ENCODE assay signal across 8 cellular contexts in genomic region chr19:58059681-58060080, GRCh38. TPM values are rescaled to one million over a fixed set of nuclear protein-coding genes. Genes with fewer than 3 reads are reported as not detected.
DNase-seq lines count a peak whose midpoint lies in the region; TF ChIP-seq lines count a peak whose summit lies in the region.

No MANE protein-coding gene starts in this region.

- peaks cover 73 to 100% (median 97%) of the 10 kb centered on the region in 11 experiments for H3K9me3 ChIP-seq in BLaER1 treated with 17β-estradiol and CSF1 and Interleukin-3, amounts not matched to agents 10 nM and 100 nM (replicated peaks in 1 of 11)
- H3K9me3 ChIP-seq in left ventricle myocardium inferior (replicated peaks): peaks cover 41% of the 10 kb centered on the region
- H3K9me3 ChIP-seq in prostate gland: no peaks in the 10 kb centered on the region
- H3K9me3 ChIP-seq in mammary epithelial cell (replicated peaks; ENCODE audit: insufficient read depth, low read length): peaks cover 37% of the 10 kb centered on the region

- peak overlapping the region; percentile 80 to 95 (median 90) for H3K27ac ChIP-seq in BLaER1 treated with 17β-estradiol and CSF1 and Interleukin-3, amounts not matched to agents 10 nM and 100 nM
- peak overlapping the region; percentile 99 for H3K27ac ChIP-seq in left ventricle myocardium inferior (replicated peaks)
- peak overlapping the region; percentile 86 to 90 for H3K27ac ChIP-seq in prostate gland
- H3K27ac ChIP-seq in mammary epithelial cell (ENCODE audit: insufficient read depth, low read depth, low read length): no peak overlapping the region

- H3K27ac Mint-ChIP-seq in activated naive CD8-positive, alpha-beta T cell treated with anti-CD3 and anti-CD28 coated beads for 36 hours: peak overlapping the region; percentile 89
- H3K27ac Mint-ChIP-seq in activated CD4-positive, alpha-beta memory T cell treated with anti-CD3 and anti-CD28 coated beads, Interleukin-2, amount 10 ng/mL, durations not matched to agents 7 days and 5 days: no peak overlapping the region

- H3K27me3 Mint-ChIP-seq in activated naive CD8-positive, alpha-beta T cell treated with anti-CD3 and anti-CD28 coated beads for 36 hours: peaks cover 16% of the 10 kb centered on the region
- H3K27me3 Mint-ChIP-seq in activated CD4-positive, alpha-beta memory T cell treated with anti-CD3 and anti-CD28 coated beads, Interleukin-2, amount 10 ng/mL, durations not matched to agents 7 days and 5 days: no peaks in the 10 kb centered on the region

- peaks cover 39% of the 10 kb centered on the region for H3K9me3 Mint-ChIP-seq in activated naive CD8-positive, alpha-beta T cell treated with anti-CD3 and anti-CD28 coated beads for 36 hours
- peaks cover 48% of the 10 kb centered on the region for H3K9me3 Mint-ChIP-seq in activated CD4-positive, alpha-beta memory T cell treated with anti-CD3 and anti-CD28 coated beads, Interleukin-2, amount 10 ng/mL, durations not matched to agents 7 days and 5 days

- H3K36me3 Mint-ChIP-seq in activated naive CD8-positive, alpha-beta T cell treated with anti-CD3 and anti-CD28 coated beads for 36 hours: peaks cover 67% of the 10 kb centered on the region
- H3K36me3 Mint-ChIP-seq in activated CD4-positive, alpha-beta memory T cell treated with anti-CD3 and anti-CD28 coated beads, Interleukin-2, amount 10 ng/mL, durations not matched to agents 7 days and 5 days (ENCODE audit: low read depth): peaks cover 13% of the 10 kb centered on the region

- DNase-seq in activated naive CD8-positive, alpha-beta T cell treated with anti-CD3 and anti-CD28 coated beads for 36 hours: no peak
- no peak for DNase-seq in left ventricle myocardium inferior
- DNase-seq in prostate gland (ENCODE audit: low spot score): no peak
- no peak for DNase-seq in activated CD4-positive, alpha-beta memory T cell treated with anti-CD3 and anti-CD28 coated beads, Interleukin-2, amount 10 ng/mL, durations not matched to agents 7 days and 5 days
- no peak for DNase-seq in mammary epithelial cell
- DNase-seq in DMS 273 (lab: John Stamatoyannopoulos, UW; ENCODE audit: unreplicated experiment): no peak
- no peak for DNase-seq in GM13977 (ENCODE audit: low spot score)

- WGBS in prostate gland: 16% methylated on average over 19 of the region's 29 CpGs
- 13% methylated on average over 19 of the region's 29 CpGs for WGBS in mammary epithelial cell (ENCODE audit: low coverage, missing lambda C conversion rate)

- no peaks in the 10 kb centered on the region for H4K20me1 ChIP-seq in BLaER1 treated with 17β-estradiol and CSF1 and Interleukin-3, amounts not matched to agents 10 nM and 100 nM
- no peaks in the 10 kb centered on the region for H4K20me1 ChIP-seq in mammary epithelial cell (ENCODE audit: insufficient read depth, low read length)

- H3K4me3 Mint-ChIP-seq in activated naive CD8-positive, alpha-beta T cell treated with anti-CD3 and anti-CD28 coated beads for 36 hours: peak overlapping the region; percentile 78
- no peak overlapping the region for H3K4me3 Mint-ChIP-seq in activated CD4-positive, alpha-beta memory T cell treated with anti-CD3 and anti-CD28 coated beads, Interleukin-2, amount 10 ng/mL, durations not matched to agents 7 days and 5 days

- H2AFZ ChIP-seq in mammary epithelial cell (ENCODE audit: low read depth, low read length): no peak overlapping the region

- CTCF ChIA-PET in activated CD4-positive, alpha-beta memory T cell treated with anti-CD3 and anti-CD28 coated beads, Interleukin-2, amount 10 ng/mL, durations not matched to agents 7 days and 5 days (lab: Charles Lee): no interaction called here
- CTCF ChIA-PET in mammary epithelial cell (lab: Charles Lee; ENCODE audit: low non-redundant PET): no interaction called here

- intact Hi-C loops in left ventricle myocardium inferior (cut with micrococcal nuclease) (no loop called here), prostate gland (cut with DNase I) (no loop called here), mammary epithelial cell (cut with micrococcal nuclease) (no loop called here)

- H3K4me1 Mint-ChIP-seq in activated naive CD8-positive, alpha-beta T cell treated with anti-CD3 and anti-CD28 coated beads for 36 hours: peaks cover 4% of the 10 kb centered on the region
- peaks cover 2% of the 10 kb centered on the region for H3K4me1 Mint-ChIP-seq in activated CD4-positive, alpha-beta memory T cell treated with anti-CD3 and anti-CD28 coated beads, Interleukin-2, amount 10 ng/mL, durations not matched to agents 7 days and 5 days

- no TSS peak for BruUV-seq in mammary epithelial cell (replicated peaks; lab: Mats Ljungman, UMichigan)

- peaks cover 6 to 23% (median 14%) of the 10 kb centered on the region in 10 experiments; a peak in 15 of 20 replicates for H3K4me1 ChIP-seq in BLaER1 treated with 17β-estradiol and CSF1 and Interleukin-3, amounts not matched to agents 10 nM and 100 nM
- H3K4me1 ChIP-seq in left ventricle myocardium inferior (peaks cover 21% of the 10 kb centered on the region), prostate gland (replicated peaks) (no peaks in the 10 kb centered on the region), mammary epithelial cell (ENCODE audit: insufficient read depth, low read length) (no peaks in the 10 kb centered on the region)

- peak overlapping the region; percentile 71 to 90 (median 82) for H3K4me2 ChIP-seq in BLaER1 treated with 17β-estradiol and CSF1 and Interleukin-3, amounts not matched to agents 10 nM and 100 nM
- H3K4me2 ChIP-seq in mammary epithelial cell (ENCODE audit: insufficient read depth, low read depth, low read length): no peak overlapping the region

- peak overlapping the region; percentile 57 to 76 (median 66) for H3K4me3 ChIP-seq in BLaER1 treated with 17β-estradiol and CSF1 and Interleukin-3, amounts not matched to agents 10 nM and 100 nM
- H3K4me3 ChIP-seq in left ventricle myocardium inferior: peak overlapping the region; percentile 86
- peak overlapping the region; percentile 60 to 73 for H3K4me3 ChIP-seq in prostate gland
- H3K4me3 ChIP-seq in mammary epithelial cell (replicated peaks in 1 of 3; ENCODE audit: insufficient read depth in 1 of 3, low read depth in 2 of 3, low read length in 3 of 3): peak overlapping the region in 1 of 3 experiments; percentile 25

- H3K79me2 ChIP-seq in mammary epithelial cell (ENCODE audit: insufficient read depth, low read length): no peaks in the 10 kb centered on the region

- TF ChIP-seq POLR2A in prostate gland (IDR thresholded peaks at IDR 0.05): no peak

- in situ Hi-C loops in mammary epithelial cell (cut with MboI; ENCODE audit: low sequenced_read_pairs in 2 of 2) (no loop called here), GM13977 (cut with MboI; ENCODE audit: low pct_unique_long_range_greater_than_20kb, low sequenced_read_pairs, unreplicated experiment) (no loop called here)

- dilution Hi-C loops in mammary epithelial cell (cut with HindIII; ENCODE audit: low sequenced_read_pairs): loop anchor here (5.0 kb wide), 1 partner anchor 108 kb away; no protein-coding TSS in a partner anchor

- H3K27me3 ChIP-seq in BLaER1 treated with 17β-estradiol and CSF1 and Interleukin-3, amounts not matched to agents 10 nM and 100 nM: peaks cover 0 to 10% (median 0%) of the 10 kb centered on the region in 11 experiments; a peak in 7 of 22 replicates
- H3K27me3 ChIP-seq in left ventricle myocardium inferior (ENCODE audit: low read depth): no peaks in the 10 kb centered on the region
- no peaks in the 10 kb centered on the region for H3K27me3 ChIP-seq in prostate gland (replicated peaks; ENCODE audit: insufficient read depth)
- no peaks in the 10 kb centered on the region for H3K27me3 ChIP-seq in mammary epithelial cell (ENCODE audit: insufficient read depth, low read length)

- H3K36me3 ChIP-seq in BLaER1 treated with 17β-estradiol and CSF1 and Interleukin-3, amounts not matched to agents 10 nM and 100 nM: peaks cover 25 to 46% (median 35%) of the 10 kb centered on the region in 11 experiments
- H3K36me3 ChIP-seq in left ventricle myocardium inferior: peaks cover 23% of the 10 kb centered on the region
- H3K36me3 ChIP-seq in prostate gland: peaks cover 0 to 7% of the 10 kb centered on the region in 2 donors
- no peaks in the 10 kb centered on the region for H3K36me3 ChIP-seq in mammary epithelial cell (ENCODE audit: insufficient read depth, low read length)

- peak overlapping the region; percentile 84 to 93 (median 88) for H3K9ac ChIP-seq in BLaER1 treated with 17β-estradiol and CSF1 and Interleukin-3, amounts not matched to agents 10 nM and 100 nM
- no peak overlapping the region for H3K9ac ChIP-seq in mammary epithelial cell (ENCODE audit: insufficient read depth, low read length)

- TF ChIP-seq CTCF in left ventricle myocardium inferior (IDR thresholded peaks at IDR 0.05; ENCODE audit: borderline replicate concordance) (no peak), prostate gland (IDR thresholded peaks at IDR 0.05) (no peak), mammary epithelial cell (conservative IDR thresholded peaks at IDR 0.05 in 1 of 2, IDR thresholded peaks at IDR 0.05 in 1 of 2; ENCODE audit: extremely low read depth in 1 of 2, insufficient read depth in 1 of 2, low read depth in 1 of 2, low read length in 2 of 2) (no peak), GM13977 (IDR thresholded peaks at IDR 0.05; ENCODE audit: extremely low read depth, insufficient read depth, missing control alignments) (no peak)

- POLR2A ChIA-PET in activated CD4-positive, alpha-beta memory T cell treated with anti-CD3 and anti-CD28 coated beads, Interleukin-2, amount 10 ng/mL, durations not matched to agents 7 days and 5 days (lab: Charles Lee): no interaction called here

RNA-seq across cellular contexts. Expression of gene ZNF135, which starts 0.6 kb away (rescaled TPM):
- 1 to 10 TPM; 2.4 to 2.5 TPM for total RNA-seq in activated naive CD8-positive, alpha-beta T cell treated with anti-CD3 and anti-CD28 coated beads for 36 hours
- total RNA-seq in left ventricle myocardium inferior (3.8 TPM), prostate gland (10 to 100 TPM; 13.4 to 19.3 TPM), mammary epithelial cell (1 to 10 TPM in 1 of 2 donors, under 1 TPM in 1; 0.45 to 4.0 TPM)
- total RNA-seq in activated CD4-positive, alpha-beta memory T cell treated with anti-CD3 and anti-CD28 coated beads, Interleukin-2, amount 10 ng/mL, durations not matched to agents 7 days and 5 days: not detected
- polyA plus RNA-seq in mammary epithelial cell: 0.26 TPM
- not detected for polyA minus RNA-seq in mammary epithelial cell

RNA-seq across cellular contexts. Expression of gene ZSCAN1, which starts 25.9 kb away (rescaled TPM):
- total RNA-seq in activated naive CD8-positive, alpha-beta T cell treated with anti-CD3 and anti-CD28 coated beads for 36 hours: not detected
- total RNA-seq in left ventricle myocardium inferior (not detected), prostate gland (1 to 10 TPM; 2.2 to 5.2 TPM), mammary epithelial cell (not detected)
- total RNA-seq in activated CD4-positive, alpha-beta memory T cell treated with anti-CD3 and anti-CD28 coated beads, Interleukin-2, amount 10 ng/mL, durations not matched to agents 7 days and 5 days: not detected
- polyA plus RNA-seq in mammary epithelial cell: not detected
- polyA minus RNA-seq in mammary epithelial cell: not detected

RNA-seq across cellular contexts. Expression of gene ZSCAN18, which starts 38.4 kb away (rescaled TPM):
- 10 to 100 TPM; 21.5 to 23.9 TPM for total RNA-seq in activated naive CD8-positive, alpha-beta T cell treated with anti-CD3 and anti-CD28 coated beads for 36 hours
- total RNA-seq in left ventricle myocardium inferior: 76.1 TPM
- total RNA-seq in prostate gland: 100 to 1,000 TPM; 108 to 146 TPM
- 10 to 100 TPM in 1 of 2 experiments, 1 to 10 TPM in 1; 9.8 to 11.6 TPM for total RNA-seq in activated CD4-positive, alpha-beta memory T cell treated with anti-CD3 and anti-CD28 coated beads, Interleukin-2, amount 10 ng/mL, durations not matched to agents 7 days and 5 days
- 10 to 100 TPM; 16.3 to 59.3 TPM for total RNA-seq in mammary epithelial cell
- polyA plus RNA-seq in mammary epithelial cell: 5.9 TPM
- polyA minus RNA-seq in mammary epithelial cell: not detected

RNA-seq across cellular contexts. Expression of gene ZNF606, which starts 57.1 kb away (rescaled TPM):
- total RNA-seq in activated naive CD8-positive, alpha-beta T cell treated with anti-CD3 and anti-CD28 coated beads for 36 hours: 1 to 10 TPM; 6.9 to 7.0 TPM
- total RNA-seq in left ventricle myocardium inferior (13.7 TPM), prostate gland (10 to 100 TPM; 44.7 to 51.3 TPM), mammary epithelial cell (10 to 100 TPM in 1 of 2 donors, 1 to 10 TPM in 1; 8.0 to 19.0 TPM)
- 1 to 10 TPM; 9.6 to 9.7 TPM for total RNA-seq in activated CD4-positive, alpha-beta memory T cell treated with anti-CD3 and anti-CD28 coated beads, Interleukin-2, amount 10 ng/mL, durations not matched to agents 7 days and 5 days
- 1.9 TPM for polyA plus RNA-seq in mammary epithelial cell
- 2.7 TPM for polyA minus RNA-seq in mammary epithelial cell
